In genomic region chr1:12580054-12580887, GRCh38 we compare ENCODE assay signal across 12 cellular contexts. TPM values are rescaled to one million over a fixed set of nuclear protein-coding genes. Genes with fewer than 3 reads are reported as not detected.
DNase-seq lines count a peak whose midpoint lies in the region; ATAC-seq and TF ChIP-seq lines count a peak whose summit lies in the region.
"Had no signal": no experiment of that assay in that cellular context is flagged by ENCODE, and none has a peak within 500 bp of the region (broad histone marks: within the 10 kb centered on the region; RNA-seq: fewer than 3 reads in every experiment).

No MANE protein-coding gene starts in this region.

- DNase-seq in GM23248 (peak; percentile 68), coronary artery (ENCODE audit: low spot score) (no peak), left lung (no peak), NCI-H2107 treated with DMSO at 0.1 percent for 48 hours (lab: John Stamatoyannopoulos, UW; ENCODE audit: unreplicated experiment) (no peak), putamen (ENCODE audit: low spot score) (no peak)
- DNase-seq: effector CD8-positive, alpha-beta T cell; naive thymus-derived CD4-positive, alpha-beta T cell; NCI-H2029 had no signal

- H3K4me2 ChIP-seq in GM23248 (ENCODE audit: unreplicated experiment): no peak overlapping the region
- H3K4me2 ChIP-seq: GM23338 had no signal

- 50 to 53% methylated on average over 20 of the region's 20 CpGs for WGBS in GM23248 (ENCODE audit: low coverage in 1 of 2, low lambda C conversion rate in 2 of 2, missing lambda C conversion rate in 2 of 2), 2 experiments

- H3K79me2 ChIP-seq in GM23248 (ENCODE audit: insufficient read depth): no peaks in the 10 kb centered on the region

- no peaks in the 10 kb centered on the region for H3K4me1 ChIP-seq in GM23248 (ENCODE audit: insufficient read depth)
- H3K4me1 ChIP-seq in left lung: no peaks in the 10 kb centered on the region
- peaks cover 0 to 19% (median 13%) of the 10 kb centered on the region in 5 donors for H3K4me1 ChIP-seq in subcutaneous abdominal adipose tissue (ENCODE audit: control insufficient read depth in 5 of 5, insufficient read depth in 5 of 5, low read length in 5 of 5)

- ATAC-seq in left lung (peak; percentile 42), HG02970 (IDR thresholded peaks at IDR 0.05; ENCODE audit: low FRiP score, unreplicated experiment) (no peak), GM18511 (IDR thresholded peaks at IDR 0.05; ENCODE audit: unreplicated experiment) (no peak)
- ATAC-seq: GM23338; naive thymus-derived CD4-positive, alpha-beta T cell had no signal

- H3K9me2 ChIP-seq in GM23248 (ENCODE audit: insufficient read depth): no peaks in the 10 kb centered on the region

- H3F3A ChIP-seq in GM23248 (ENCODE audit: insufficient read depth): peaks cover 4% of the 10 kb centered on the region; the same call in 1 of the 2 replicates

- H3K9ac ChIP-seq in GM23248 (no peak overlapping the region), subcutaneous abdominal adipose tissue (ENCODE audit: low read length in 5 of 5) (peak overlapping the region in 4 of 5 donors; percentile 16 to 38 (median 24))

- peak overlapping the region; percentile 36 for H3K27ac ChIP-seq in GM23248
- H3K27ac ChIP-seq in coronary artery: peak overlapping the region; percentile 71 to 85
- no peak overlapping the region for H3K27ac ChIP-seq in left lung
- H3K27ac ChIP-seq in subcutaneous abdominal adipose tissue (ENCODE audit: low read depth, low read length): peak overlapping the region; percentile 87

- H3K9me3 ChIP-seq in GM23248 (ENCODE audit: low read depth) (no peaks in the 10 kb centered on the region), left lung (no peaks in the 10 kb centered on the region), subcutaneous abdominal adipose tissue (ENCODE audit: control insufficient read depth in 5 of 5, low read length in 5 of 5) (no peaks in the 10 kb centered on the region)

- H3K27me3 ChIP-seq in GM23248 (replicated peaks; ENCODE audit: insufficient read depth) (no peaks in the 10 kb centered on the region), left lung (no peaks in the 10 kb centered on the region), subcutaneous abdominal adipose tissue (ENCODE audit: control insufficient read depth in 5 of 5, insufficient read depth in 4 of 5, low read length in 5 of 5) (no peaks in the 10 kb centered on the region)

- H3K4me3 ChIP-seq in GM23248: no peak overlapping the region
- H3K4me3 ChIP-seq in coronary artery: no peak overlapping the region
- no peak overlapping the region for H3K4me3 ChIP-seq in left lung
- H3K4me3 ChIP-seq in subcutaneous abdominal adipose tissue (ENCODE audit: low read depth in 1 of 5, low read length in 5 of 5): no peak overlapping the region
- H3K4me3 ChIP-seq: GM23338 had no signal

- in situ Hi-C loops in GM23248 (cut with MboI): no loop called here

- H4K20me1 ChIP-seq in GM23248 (ENCODE audit: insufficient read depth): no peaks in the 10 kb centered on the region

- H2AFZ ChIP-seq in GM23248: no peak overlapping the region
- H2AFZ ChIP-seq: GM23338 had no signal

- TF ChIP-seq CTCF in coronary artery (IDR thresholded peaks at IDR 0.05) (no peak), left lung (IDR thresholded peaks at IDR 0.05) (no peak)

- H3K36me3 ChIP-seq in GM23248 (ENCODE audit: low read depth) (no peaks in the 10 kb centered on the region; the same call in 1 of the 2 replicates), left lung (peaks cover 0 to 37% of the 10 kb centered on the region in 2 donors), subcutaneous abdominal adipose tissue (ENCODE audit: control insufficient read depth in 5 of 5, insufficient read depth in 5 of 5, low read length in 5 of 5) (peaks cover 5 to 82% (median 67%) of the 10 kb centered on the region in 5 donors)

- intact Hi-C loops in left lung (cut with DNase I): no loop called here

RNA-seq across cellular contexts. Expression of gene DHRS3, which starts 37.7 kb away (rescaled TPM):
- total RNA-seq in GM23248 (2014; rRNA removed; shearing (Covaris generic)): 53.1 and 55.2 TPM in 2 replicates
- polyA plus RNA-seq in GM23248 (2016; fragmentation: Nextera tagmentation; extraction: Ambion mirVana): 120 and 123 TPM in 2 replicates
- 100 to 1,000 TPM in 1 of 2 donors, 10 to 100 TPM in 1; 53.6 to 120 TPM for total RNA-seq in left lung

Comparison
In these comparisons a context has a peak if more than half of its experiments do, and no peak if none do; other contexts are left out.
1. H3K27ac ChIP-seq: peak in GM23248 (single experiment), coronary artery (2 of 2) and subcutaneous abdominal adipose tissue (single experiment); none in left lung (0 of 2).